In genomic region chr7:131105294-131105802, GRCh38 we compare ENCODE assay signal across 8 cellular contexts.
DNase-seq lines count a peak whose midpoint lies in the region; ATAC-seq and TF ChIP-seq lines count a peak whose summit lies in the region.

No MANE protein-coding gene starts in this region.

- peaks cover 51% of the 10 kb centered on the region for H3K27me3 ChIP-seq in cardiac muscle cell
- no peaks in the 10 kb centered on the region for H3K27me3 ChIP-seq in SJCRH30

- no peaks in the 10 kb centered on the region for H3K36me3 ChIP-seq in cardiac muscle cell
- H3K36me3 ChIP-seq in SJCRH30, result no peaks in the 10 kb centered on the region

- H3K4me3 ChIP-seq in cardiac muscle cell (peak overlapping the region; percentile 85), SJCRH30 (peak overlapping the region; percentile 75)

- peak; percentile 37 to 68 for DNase-seq in cardiac muscle cell (ENCODE audit: low read depth in 1 of 2, low spot score in 1 of 2)
- DNase-seq in Right ventricle myocardium superior, result no peak
- no peak for DNase-seq in SJCRH30
- no peak for DNase-seq in omental fat pad (ENCODE audit: low spot score)
- DNase-seq in stimulated activated CD4-positive, alpha-beta T cell treated with anti-CD3 and anti-CD28 coated beads, Interleukin-4, amount 100 ng/mL, for 1 hour, result no peak
- no peak for DNase-seq in NCI-H510A (lab: John Stamatoyannopoulos, UW)

- no peak for ATAC-seq in Right ventricle myocardium superior (ENCODE audit: poor library complexity)
- peak; percentile 4 for ATAC-seq in esophagus mucosa
- peak; percentile 10 for ATAC-seq in omental fat pad (ENCODE audit: low FRiP score)
- ATAC-seq in GM21528 (IDR thresholded peaks at IDR 0.05; ENCODE audit: low FRiP score, unreplicated experiment), result no peak

- H3K9me3 ChIP-seq in cardiac muscle cell (ENCODE audit: low read depth) (no peaks in the 10 kb centered on the region), SJCRH30 (replicated peaks) (no peaks in the 10 kb centered on the region)

- H3K27ac ChIP-seq in cardiac muscle cell, result peak overlapping the region; percentile 18
- H3K27ac ChIP-seq in SJCRH30, result no peak overlapping the region

- no peaks in the 10 kb centered on the region for H3K4me1 ChIP-seq in cardiac muscle cell (ENCODE audit: low read depth)
- H3K4me1 ChIP-seq in SJCRH30, result peaks cover 7% of the 10 kb centered on the region; the same call in 1 of the 2 replicates

- TF ChIP-seq CTCF in cardiac muscle cell (IDR thresholded peaks at IDR 0.05; ENCODE audit: low read depth, low read length), result no peak
- no peak for TF ChIP-seq CTCF in omental fat pad (IDR thresholded peaks at IDR 0.05)

- intact Hi-C loops in Right ventricle myocardium superior (cut with DNase I), result loop anchor here (5.0 kb wide), 1 partner anchor 33 kb away; no protein-coding TSS in a partner anchor

Comparison
In these comparisons a context has a peak if more than half of its experiments do, and no peak if none do; other contexts are left out.
1. DNase-seq: peak in cardiac muscle cell (2 of 2); none in Right ventricle myocardium superior (single experiment), SJCRH30 (0 of 2), omental fat pad (single experiment), stimulated activated CD4-positive, alpha-beta T cell treated with anti-CD3 and anti-CD28 coated beads, Interleukin-4, amount 100 ng/mL, for 1 hour (single experiment) and NCI-H510A (single experiment).
2. ATAC-seq: peak in esophagus mucosa (single experiment) and omental fat pad (single experiment); none in Right ventricle myocardium superior (single experiment) and GM21528 (single experiment).